1 cellular context compared by ENCODE assay signal in the genomic region with DNA sequence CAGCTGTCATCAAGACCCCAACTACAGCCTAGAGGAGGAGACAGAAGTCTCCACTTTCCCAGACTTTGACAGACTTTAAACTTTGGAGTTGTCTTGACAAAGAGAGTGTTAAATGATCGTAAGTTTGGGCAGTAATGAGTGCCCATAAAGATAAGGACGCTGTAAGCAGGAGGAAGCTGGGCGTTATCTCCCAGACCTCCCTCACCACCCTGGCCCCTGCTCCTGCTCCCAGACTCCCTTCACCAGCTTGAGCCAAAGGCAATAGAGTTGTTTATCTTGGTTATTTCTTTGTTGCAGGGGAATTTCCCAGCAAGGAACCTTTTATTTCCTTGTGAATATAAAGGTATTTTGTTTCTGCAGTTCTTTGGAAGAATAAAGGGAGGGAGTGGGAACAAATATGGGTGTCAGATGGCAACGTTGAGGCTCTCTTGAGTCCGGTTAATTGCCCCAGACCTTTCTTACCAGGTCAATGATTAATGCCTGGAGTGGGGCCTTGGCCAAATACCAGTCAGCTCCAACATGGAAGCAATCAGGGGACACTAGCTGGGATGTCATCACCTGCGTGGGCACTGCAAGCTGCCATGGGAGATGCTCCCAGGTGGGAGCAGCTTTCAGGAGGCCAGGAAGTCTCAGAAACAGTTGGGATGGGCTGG.
TF ChIP-seq lines count a peak whose summit lies in the region.

No MANE protein-coding gene starts in this region.

TF ChIP-seq in K562, 482 proteins besides CTCF, POLR2A, EP300 and RAD21 (continued from another document and continues in another):
- TF ChIP-seq, protein P1, sequence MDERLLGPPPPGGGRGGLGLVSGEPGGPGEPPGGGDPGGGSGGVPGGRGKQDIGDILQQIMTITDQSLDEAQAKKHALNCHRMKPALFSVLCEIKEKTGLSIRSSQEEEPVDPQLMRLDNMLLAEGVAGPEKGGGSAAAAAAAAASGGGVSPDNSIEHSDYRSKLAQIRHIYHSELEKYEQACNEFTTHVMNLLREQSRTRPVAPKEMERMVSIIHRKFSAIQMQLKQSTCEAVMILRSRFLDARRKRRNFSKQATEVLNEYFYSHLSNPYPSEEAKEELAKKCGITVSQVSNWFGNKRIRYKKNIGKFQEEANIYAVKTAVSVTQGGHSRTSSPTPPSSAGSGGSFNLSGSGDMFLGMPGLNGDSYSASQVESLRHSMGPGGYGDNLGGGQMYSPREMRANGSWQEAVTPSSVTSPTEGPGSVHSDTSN (CRISPR knock-in tag; IDR thresholded peaks at IDR 0.05; ENCODE audit: low read depth): no peak
- TF ChIP-seq, protein P1 (tag; conservative IDR thresholded peaks at IDR 0.05; ENCODE audit: low read depth): 0 out of 2 replicates have a peak, but pooled peaks have one; percentile 6
- no peak for TF ChIP-seq ZBTB7A (IDR thresholded peaks at IDR 0.05; ENCODE audit: borderline replicate concordance, control insufficient read depth, low read depth, low read length)
- TF ChIP-seq, protein P2, sequence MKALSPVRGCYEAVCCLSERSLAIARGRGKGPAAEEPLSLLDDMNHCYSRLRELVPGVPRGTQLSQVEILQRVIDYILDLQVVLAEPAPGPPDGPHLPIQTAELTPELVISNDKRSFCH (CRISPR knock-in tag; IDR thresholded peaks at IDR 0.05): no peak
- TF ChIP-seq, protein P2 (tag; IDR thresholded peaks at IDR 0.05): no peak
- peak in 1 of 2 experiments; percentile 62; a peak in 1 of 4 replicates for TF ChIP-seq RCOR1 (IDR thresholded peaks at IDR 0.05; ENCODE audit: borderline replicate concordance in 1 of 2, low read depth in 2 of 2, low read length in 2 of 2)
- TF ChIP-seq, protein P3, sequence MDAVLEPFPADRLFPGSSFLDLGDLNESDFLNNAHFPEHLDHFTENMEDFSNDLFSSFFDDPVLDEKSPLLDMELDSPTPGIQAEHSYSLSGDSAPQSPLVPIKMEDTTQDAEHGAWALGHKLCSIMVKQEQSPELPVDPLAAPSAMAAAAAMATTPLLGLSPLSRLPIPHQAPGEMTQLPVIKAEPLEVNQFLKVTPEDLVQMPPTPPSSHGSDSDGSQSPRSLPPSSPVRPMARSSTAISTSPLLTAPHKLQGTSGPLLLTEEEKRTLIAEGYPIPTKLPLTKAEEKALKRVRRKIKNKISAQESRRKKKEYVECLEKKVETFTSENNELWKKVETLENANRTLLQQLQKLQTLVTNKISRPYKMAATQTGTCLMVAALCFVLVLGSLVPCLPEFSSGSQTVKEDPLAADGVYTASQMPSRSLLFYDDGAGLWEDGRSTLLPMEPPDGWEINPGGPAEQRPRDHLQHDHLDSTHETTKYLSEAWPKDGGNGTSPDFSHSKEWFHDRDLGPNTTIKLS (IDR thresholded peaks at IDR 0.05; ENCODE audit: borderline replicate concordance, low read depth): no peak
- no peak for TF ChIP-seq EP400 (IDR thresholded peaks at IDR 0.05)
- TF ChIP-seq, protein P4, sequence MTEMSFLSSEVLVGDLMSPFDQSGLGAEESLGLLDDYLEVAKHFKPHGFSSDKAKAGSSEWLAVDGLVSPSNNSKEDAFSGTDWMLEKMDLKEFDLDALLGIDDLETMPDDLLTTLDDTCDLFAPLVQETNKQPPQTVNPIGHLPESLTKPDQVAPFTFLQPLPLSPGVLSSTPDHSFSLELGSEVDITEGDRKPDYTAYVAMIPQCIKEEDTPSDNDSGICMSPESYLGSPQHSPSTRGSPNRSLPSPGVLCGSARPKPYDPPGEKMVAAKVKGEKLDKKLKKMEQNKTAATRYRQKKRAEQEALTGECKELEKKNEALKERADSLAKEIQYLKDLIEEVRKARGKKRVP (CRISPR knock-in tag; IDR thresholded peaks at IDR 0.05): no peak
- TF ChIP-seq, protein P5, sequence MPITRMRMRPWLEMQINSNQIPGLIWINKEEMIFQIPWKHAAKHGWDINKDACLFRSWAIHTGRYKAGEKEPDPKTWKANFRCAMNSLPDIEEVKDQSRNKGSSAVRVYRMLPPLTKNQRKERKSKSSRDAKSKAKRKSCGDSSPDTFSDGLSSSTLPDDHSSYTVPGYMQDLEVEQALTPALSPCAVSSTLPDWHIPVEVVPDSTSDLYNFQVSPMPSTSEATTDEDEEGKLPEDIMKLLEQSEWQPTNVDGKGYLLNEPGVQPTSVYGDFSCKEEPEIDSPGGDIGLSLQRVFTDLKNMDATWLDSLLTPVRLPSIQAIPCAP (CRISPR knock-in tag; IDR thresholded peaks at IDR 0.05; ENCODE audit: borderline replicate concordance): no peak
- TF ChIP-seq ZZZ3 (IDR thresholded peaks at IDR 0.05): no peak
- no peak for TF ChIP-seq MAZ (CRISPR knock-in tag; conservative IDR thresholded peaks at IDR 0.05 in 1 of 2, IDR thresholded peaks at IDR 0.05 in 1 of 2)
- TF ChIP-seq TRIM24 (IDR thresholded peaks at IDR 0.05): peak; percentile 16 to 53; a peak in 2 of 4 replicates
- TF ChIP-seq FOXK2 (conservative IDR thresholded peaks at IDR 0.05 in 1 of 2, IDR thresholded peaks at IDR 0.05 in 1 of 2; ENCODE audit: low read depth in 2 of 2): no peak
- peak; percentile 47; the same call in 1 of the 2 replicates for TF ChIP-seq LCOR (CRISPR knock-in tag; IDR thresholded peaks at IDR 0.05)
- no peak for TF ChIP-seq XRCC5 (IDR thresholded peaks at IDR 0.05; ENCODE audit: low read depth, low read length)
- TF ChIP-seq HDAC1 (IDR thresholded peaks at IDR 0.05): no peak
- TF ChIP-seq GTF2E2 (tag; IDR thresholded peaks at IDR 0.05): no peak
- no peak for TF ChIP-seq MCM2 (IDR thresholded peaks at IDR 0.05; ENCODE audit: low read depth)
- TF ChIP-seq, protein P6, sequence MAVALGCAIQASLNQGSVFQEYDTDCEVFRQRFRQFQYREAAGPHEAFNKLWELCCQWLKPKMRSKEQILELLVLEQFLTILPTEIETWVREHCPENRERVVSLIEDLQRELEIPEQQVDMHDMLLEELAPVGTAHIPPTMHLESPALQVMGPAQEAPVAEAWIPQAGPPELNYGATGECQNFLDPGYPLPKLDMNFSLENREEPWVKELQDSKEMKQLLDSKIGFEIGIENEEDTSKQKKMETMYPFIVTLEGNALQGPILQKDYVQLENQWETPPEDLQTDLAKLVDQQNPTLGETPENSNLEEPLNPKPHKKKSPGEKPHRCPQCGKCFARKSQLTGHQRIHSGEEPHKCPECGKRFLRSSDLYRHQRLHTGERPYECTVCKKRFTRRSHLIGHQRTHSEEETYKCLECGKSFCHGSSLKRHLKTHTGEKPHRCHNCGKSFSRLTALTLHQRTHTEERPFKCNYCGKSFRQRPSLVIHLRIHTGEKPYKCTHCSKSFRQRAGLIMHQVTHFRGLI (CRISPR knock-in tag; IDR thresholded peaks at IDR 0.05): no peak
- no peak for TF ChIP-seq SIRT6 (IDR thresholded peaks at IDR 0.05; ENCODE audit: low read depth, low read length)
- TF ChIP-seq, protein P7, sequence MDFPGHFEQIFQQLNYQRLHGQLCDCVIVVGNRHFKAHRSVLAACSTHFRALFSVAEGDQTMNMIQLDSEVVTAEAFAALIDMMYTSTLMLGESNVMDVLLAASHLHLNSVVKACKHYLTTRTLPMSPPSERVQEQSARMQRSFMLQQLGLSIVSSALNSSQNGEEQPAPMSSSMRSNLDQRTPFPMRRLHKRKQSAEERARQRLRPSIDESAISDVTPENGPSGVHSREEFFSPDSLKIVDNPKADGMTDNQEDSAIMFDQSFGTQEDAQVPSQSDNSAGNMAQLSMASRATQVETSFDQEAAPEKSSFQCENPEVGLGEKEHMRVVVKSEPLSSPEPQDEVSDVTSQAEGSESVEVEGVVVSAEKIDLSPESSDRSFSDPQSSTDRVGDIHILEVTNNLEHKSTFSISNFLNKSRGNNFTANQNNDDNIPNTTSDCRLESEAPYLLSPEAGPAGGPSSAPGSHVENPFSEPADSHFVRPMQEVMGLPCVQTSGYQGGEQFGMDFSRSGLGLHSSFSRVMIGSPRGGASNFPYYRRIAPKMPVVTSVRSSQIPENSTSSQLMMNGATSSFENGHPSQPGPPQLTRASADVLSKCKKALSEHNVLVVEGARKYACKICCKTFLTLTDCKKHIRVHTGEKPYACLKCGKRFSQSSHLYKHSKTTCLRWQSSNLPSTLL (IDR thresholded peaks at IDR 0.05): no peak
- no peak for TF ChIP-seq ZNF316 (IDR thresholded peaks at IDR 0.05)
- TF ChIP-seq STAT5B (CRISPR knock-in tag; IDR thresholded peaks at IDR 0.05): no peak
- no peak for TF ChIP-seq ZNF699 (CRISPR knock-in tag; IDR thresholded peaks at IDR 0.05; ENCODE audit: insufficient replicate concordance)
- TF ChIP-seq BHLHE40 (IDR thresholded peaks at IDR 0.05; ENCODE audit: low read length): no peak
- no peak for TF ChIP-seq SIN3B (IDR thresholded peaks at IDR 0.05; ENCODE audit: low read depth)
- TF ChIP-seq RBM39 (optimal IDR thresholded peaks at IDR 0.05; ENCODE audit: low read depth, low read length): no peak
- TF ChIP-seq HCFC1 (IDR thresholded peaks at IDR 0.05; ENCODE audit: low read depth, low read length): no peak
- TF ChIP-seq SOX6 (IDR thresholded peaks at IDR 0.05): peak; percentile 49; the same call in 1 of the 2 replicates
- no peak for TF ChIP-seq NFRKB (IDR thresholded peaks at IDR 0.05; ENCODE audit: low read depth)
- TF ChIP-seq COPS2 (conservative IDR thresholded peaks at IDR 0.05): no peak
- no peak for TF ChIP-seq SRSF1 (IDR thresholded peaks at IDR 0.05; ENCODE audit: low read depth, low read length)
- TF ChIP-seq ELF1 (tag; IDR thresholded peaks at IDR 0.05): no peak
- no peak for TF ChIP-seq ARNT (IDR thresholded peaks at IDR 0.05)
- no peak for TF ChIP-seq NEUROD1 (IDR thresholded peaks at IDR 0.05; ENCODE audit: borderline replicate concordance, low read depth, low read length, partially characterized antibody)
- no peak for TF ChIP-seq TBL1XR1 (IDR thresholded peaks at IDR 0.05; ENCODE audit: low read length in 2 of 2)
- no peak for TF ChIP-seq ZNF263 (CRISPR knock-in tag; IDR thresholded peaks at IDR 0.05; ENCODE audit: borderline replicate concordance)
- no peak for TF ChIP-seq NFATC3 (IDR thresholded peaks at IDR 0.05)
- no peak for TF ChIP-seq RUNX1 (IDR thresholded peaks at IDR 0.05; ENCODE audit: low read depth)
- TF ChIP-seq BRD4 (IDR thresholded peaks at IDR 0.05): no peak
- TF ChIP-seq, protein P8, sequence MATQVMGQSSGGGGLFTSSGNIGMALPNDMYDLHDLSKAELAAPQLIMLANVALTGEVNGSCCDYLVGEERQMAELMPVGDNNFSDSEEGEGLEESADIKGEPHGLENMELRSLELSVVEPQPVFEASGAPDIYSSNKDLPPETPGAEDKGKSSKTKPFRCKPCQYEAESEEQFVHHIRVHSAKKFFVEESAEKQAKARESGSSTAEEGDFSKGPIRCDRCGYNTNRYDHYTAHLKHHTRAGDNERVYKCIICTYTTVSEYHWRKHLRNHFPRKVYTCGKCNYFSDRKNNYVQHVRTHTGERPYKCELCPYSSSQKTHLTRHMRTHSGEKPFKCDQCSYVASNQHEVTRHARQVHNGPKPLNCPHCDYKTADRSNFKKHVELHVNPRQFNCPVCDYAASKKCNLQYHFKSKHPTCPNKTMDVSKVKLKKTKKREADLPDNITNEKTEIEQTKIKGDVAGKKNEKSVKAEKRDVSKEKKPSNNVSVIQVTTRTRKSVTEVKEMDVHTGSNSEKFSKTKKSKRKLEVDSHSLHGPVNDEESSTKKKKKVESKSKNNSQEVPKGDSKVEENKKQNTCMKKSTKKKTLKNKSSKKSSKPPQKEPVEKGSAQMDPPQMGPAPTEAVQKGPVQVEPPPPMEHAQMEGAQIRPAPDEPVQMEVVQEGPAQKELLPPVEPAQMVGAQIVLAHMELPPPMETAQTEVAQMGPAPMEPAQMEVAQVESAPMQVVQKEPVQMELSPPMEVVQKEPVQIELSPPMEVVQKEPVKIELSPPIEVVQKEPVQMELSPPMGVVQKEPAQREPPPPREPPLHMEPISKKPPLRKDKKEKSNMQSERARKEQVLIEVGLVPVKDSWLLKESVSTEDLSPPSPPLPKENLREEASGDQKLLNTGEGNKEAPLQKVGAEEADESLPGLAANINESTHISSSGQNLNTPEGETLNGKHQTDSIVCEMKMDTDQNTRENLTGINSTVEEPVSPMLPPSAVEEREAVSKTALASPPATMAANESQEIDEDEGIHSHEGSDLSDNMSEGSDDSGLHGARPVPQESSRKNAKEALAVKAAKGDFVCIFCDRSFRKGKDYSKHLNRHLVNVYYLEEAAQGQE (CRISPR knock-in tag; IDR thresholded peaks at IDR 0.05; ENCODE audit: low read depth): no peak
- TF ChIP-seq CREB1 (IDR thresholded peaks at IDR 0.05): no peak
- no peak for TF ChIP-seq CREB1 (CRISPR knock-in tag; IDR thresholded peaks at IDR 0.05)
- TF ChIP-seq TAF1 (IDR thresholded peaks at IDR 0.05; ENCODE audit: control insufficient read depth, extremely low read depth, insufficient read depth, low read length, severe bottlenecking): no peak
- TF ChIP-seq, protein P9, sequence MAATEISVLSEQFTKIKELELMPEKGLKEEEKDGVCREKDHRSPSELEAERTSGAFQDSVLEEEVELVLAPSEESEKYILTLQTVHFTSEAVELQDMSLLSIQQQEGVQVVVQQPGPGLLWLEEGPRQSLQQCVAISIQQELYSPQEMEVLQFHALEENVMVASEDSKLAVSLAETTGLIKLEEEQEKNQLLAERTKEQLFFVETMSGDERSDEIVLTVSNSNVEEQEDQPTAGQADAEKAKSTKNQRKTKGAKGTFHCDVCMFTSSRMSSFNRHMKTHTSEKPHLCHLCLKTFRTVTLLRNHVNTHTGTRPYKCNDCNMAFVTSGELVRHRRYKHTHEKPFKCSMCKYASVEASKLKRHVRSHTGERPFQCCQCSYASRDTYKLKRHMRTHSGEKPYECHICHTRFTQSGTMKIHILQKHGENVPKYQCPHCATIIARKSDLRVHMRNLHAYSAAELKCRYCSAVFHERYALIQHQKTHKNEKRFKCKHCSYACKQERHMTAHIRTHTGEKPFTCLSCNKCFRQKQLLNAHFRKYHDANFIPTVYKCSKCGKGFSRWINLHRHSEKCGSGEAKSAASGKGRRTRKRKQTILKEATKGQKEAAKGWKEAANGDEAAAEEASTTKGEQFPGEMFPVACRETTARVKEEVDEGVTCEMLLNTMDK (IDR thresholded peaks at IDR 0.05; ENCODE audit: borderline replicate concordance, insufficient read depth, low read depth, low read length, poor library complexity, severe bottlenecking): no peak
- TF ChIP-seq SMARCA4 (IDR thresholded peaks at IDR 0.05): peak; percentile 72
- no peak for TF ChIP-seq LARP7 (IDR thresholded peaks at IDR 0.05)
- TF ChIP-seq ZNF583 (CRISPR knock-in tag; IDR thresholded peaks at IDR 0.05): no peak
- TF ChIP-seq YY1 (IDR thresholded peaks at IDR 0.05; ENCODE audit: borderline replicate concordance in 1 of 3, control insufficient read depth in 1 of 3, extremely low read depth in 1 of 3, insufficient read depth in 3 of 3, insufficient read length in 1 of 3, insufficient replicate concordance in 2 of 3, low read depth in 1 of 3, low read length in 2 of 3): no peak
- no peak for TF ChIP-seq PRPF4 (IDR thresholded peaks at IDR 0.05; ENCODE audit: insufficient read depth, low read depth, low read length, poor library complexity, severe bottlenecking)
